ENCODE assay signal across 8 cellular contexts in genomic region chrX:48540015-48540350, GRCh38. TPM values are rescaled to one million over a fixed set of nuclear protein-coding genes. Genes with fewer than 3 reads are reported as not detected.
A peak's percentile ranks its signal among the peaks of the same experiment; 100 is the strongest.
DNase-seq lines count a peak whose midpoint lies in the region; ATAC-seq and TF ChIP-seq lines count a peak whose summit lies in the region.

No MANE protein-coding gene starts in this region.

- H3K27me3 ChIP-seq in SJSA1 (replicated peaks), result no peaks in the 10 kb centered on the region

- peaks cover 10% of the 10 kb centered on the region for H3K4me1 ChIP-seq in SJSA1 (replicated peaks)

- no peak for TF ChIP-seq CTCF in astrocyte of the cerebellum (IDR thresholded peaks at IDR 0.05; ENCODE audit: low read depth, low read length, missing control alignments)

- peak; percentile 27 for DNase-seq in A172 (ENCODE audit: low spot score)
- peak in 1 of 2 experiments; percentile 48 for DNase-seq in SJSA1 (ENCODE audit: low read depth in 1 of 2, low spot score in 2 of 2)
- DNase-seq in astrocyte of the cerebellum (ENCODE audit: low read depth), result no peak
- DNase-seq in stimulated activated CD4-positive, alpha-beta T cell treated with anti-CD3 and anti-CD28 coated beads, Interleukin-12 subunit alpha, Interleukin-12 subunit beta, amount 100 ng/mL, for 48 hours (ENCODE audit: low read depth in 2 of 3, low spot score in 1 of 3), result peak; percentile 31 to 47 (median 33)
- DNase-seq in NCI-H526 treated with DMSO at 0.1 percent for 48 hours (lab: John Stamatoyannopoulos, UW), result no peak

- no peak for TF ChIP-seq POLR2A in GM18505 (IDR thresholded peaks at IDR 0.05; ENCODE audit: borderline replicate concordance, extremely low read depth, insufficient read depth, insufficient read length)

- H3K36me3 ChIP-seq in SJSA1, result 0 out of 2 replicates have a peak, but pooled peaks cover 2% of the 10 kb centered on the region

- H3K4me3 ChIP-seq in SJSA1 (peak overlapping the region; percentile 62), astrocyte of the cerebellum (ENCODE audit: low read depth, low read length) (peak overlapping the region; percentile 62), iPS-18c (ENCODE audit: insufficient read depth, low read depth, low read length) (peak overlapping the region; percentile 74)

- in situ Hi-C loops in astrocyte of the cerebellum (cut with HindIII; ENCODE audit: low sequenced_read_pairs), result no loop called here

- H3K9me3 ChIP-seq in SJSA1 (replicated peaks), result no peaks in the 10 kb centered on the region
- H3K9me3 ChIP-seq in iPS-18c (ENCODE audit: control insufficient read depth, insufficient read depth, low read length), result no peaks in the 10 kb centered on the region

- ATAC-seq in GM18505 (IDR thresholded peaks at IDR 0.05; ENCODE audit: unreplicated experiment) (peak; percentile 35), HG03108 (IDR thresholded peaks at IDR 0.05; ENCODE audit: unreplicated experiment) (peak; percentile 18)

- peak overlapping the region; percentile 68 for H3K27ac ChIP-seq in SJSA1

RNA-seq across cellular contexts. Expression of gene TBC1D25, which starts 0.5 kb away (rescaled TPM):
- total RNA-seq in A172 (2014; rRNA removed; shearing (Covaris generic)), result 8.6 and 12.7 TPM in 2 replicates
- total RNA-seq in SJSA1 (2014; rRNA removed; shearing (Covaris generic)), result 6.5 and 24.1 TPM in 2 replicates

RNA-seq across cellular contexts. Expression of gene EBP, which starts 18.4 kb away (rescaled TPM):
- 92.6 and 143 TPM in 2 replicates for total RNA-seq in A172 (2014; rRNA removed; shearing (Covaris generic))
- total RNA-seq in SJSA1 (2014; rRNA removed; shearing (Covaris generic)), result 76.1 and 101 TPM in 2 replicates

RNA-seq across cellular contexts. Expression of gene PORCN, which starts 31.2 kb away (rescaled TPM):
- 13.2 and 15.2 TPM in 2 replicates for total RNA-seq in A172 (2014; rRNA removed; shearing (Covaris generic))
- total RNA-seq in SJSA1 (2014; rRNA removed; shearing (Covaris generic)), result 13.3 and 25.2 TPM in 2 replicates

RNA-seq across cellular contexts. Expression of gene RBM3, which starts 34.3 kb away (rescaled TPM):
- 126 and 142 TPM in 2 replicates for total RNA-seq in A172 (2014; rRNA removed; shearing (Covaris generic))
- total RNA-seq in SJSA1 (2014; rRNA removed; shearing (Covaris generic)), result 228 and 314 TPM in 2 replicates

RNA-seq across cellular contexts. Expression of gene WDR13, which starts 57.3 kb away (rescaled TPM):
- total RNA-seq in A172 (2014; rRNA removed; shearing (Covaris generic)), result 71.5 and 81.8 TPM in 2 replicates
- total RNA-seq in SJSA1 (2014; rRNA removed; shearing (Covaris generic)), result 64.2 and 113 TPM in 2 replicates

Comparison
In these comparisons a context has a peak if more than half of its experiments do, and no peak if none do; other contexts are left out.
1. DNase-seq: peak in A172 (single experiment) and stimulated activated CD4-positive, alpha-beta T cell treated with anti-CD3 and anti-CD28 coated beads, Interleukin-12 subunit alpha, Interleukin-12 subunit beta, amount 100 ng/mL, for 48 hours (3 of 3); none in astrocyte of the cerebellum (single experiment) and NCI-H526 treated with DMSO at 0.1 percent for 48 hours (single experiment).
2. Peak in every context shown above with its lines, with median percentiles within 50 percentile points of each other: H3K4me3 ChIP-seq.